19 cellular contexts compared by ENCODE assay signal in genomic region chrX:22969416-22969815, GRCh38. TPM values are rescaled to one million over a fixed set of nuclear protein-coding genes. Genes with fewer than 3 reads are reported as not detected.
"Had no signal": no experiment of that assay in that cellular context is flagged by ENCODE, and none has a peak within 500 bp of the region (broad histone marks: within the 10 kb centered on the region; RNA-seq: fewer than 3 reads in every experiment).

No MANE protein-coding gene starts in this region.

- H3K4me1 ChIP-seq: lower lobe of right lung, parathyroid adenoma, testis, upper lobe of right lung had no signal

- H3K4me3 ChIP-seq: lower lobe of right lung, skin epidermis, testis, upper lobe of right lung had no signal

- H3K36me3 ChIP-seq: lower lobe of right lung, upper lobe of right lung had no signal

- H3K9me3 ChIP-seq: lower lobe of right lung, testis, upper lobe of right lung had no signal

- H3K27ac ChIP-seq: lower lobe of right lung, parathyroid adenoma, skin epidermis, testis, upper lobe of right lung had no signal

- DNase-seq: activated CD4-positive, alpha-beta T cell treated with anti-CD3 and anti-CD28 coated beads, Interleukin-2, amount 10 ng/mL, durations not matched to agents 7 days and 5 days; activated CD8-positive, alpha-beta memory T cell treated with anti-CD3 and anti-CD28 coated beads for 24 hours; activated naive CD4-positive, alpha-beta T cell treated with anti-CD3 and anti-CD28 coated beads, Interleukin-2, amount 10 ng/mL, durations not matched to agents 7 days and 5 days; effector CD4-positive, alpha-beta T cell; hypothalamus; lower lobe of right lung; midbrain; naive thymus-derived CD4-positive, alpha-beta T cell; retina; stimulated activated CD4-positive, alpha-beta T cell treated with anti-CD3 and anti-CD28 coated beads, Interleukin-4, amount 100 ng/mL, for 4 hours; stimulated activated naive CD8-positive, alpha-beta T cell treated with anti-CD3 and anti-CD28 coated beads, Interleukin-15, amount 100 ng/mL, for 72 hours; upper lobe of right lung had no signal

- H3K27me3 ChIP-seq: testis, upper lobe of right lung had no signal

- ATAC-seq: activated T-helper 17 cell treated with anti-CD3 and anti-CD28 coated beads, Interleukin-2, amount 50 U/mL, for 72 hours; lower lobe of right lung; naive thymus-derived CD4-positive, alpha-beta T cell; stimulated activated naive CD8-positive, alpha-beta T cell treated with anti-CD3 and anti-CD28 coated beads, Interleukin-15, amount 100 ng/mL, for 72 hours; upper lobe of right lung; WTC11 had no signal

RNA-seq across cellular contexts. Expression of gene DDX53, which starts 30.3 kb away (rescaled TPM):
- total RNA-seq: activated CD4-positive, alpha-beta T cell treated with anti-CD3 and anti-CD28 coated beads, Interleukin-2, amount 10 ng/mL, durations not matched to agents 7 days and 5 days; activated T-helper 17 cell treated with anti-CD3 and anti-CD28 coated beads, Interleukin-2, amount 50 U/mL, for 72 hours; bronchial epithelial cell; lower lobe of right lung; naive thymus-derived CD4-positive, alpha-beta T cell; T-helper 1 cell treated with Interleukin-12 subunit alpha and Interleukin-12 subunit beta and Interleukin-4 antibody, amounts not matched to agents 30 ng/mL and 1 ng/mL, for 36 hours; upper lobe of right lung; WTC11 had no signal
